In the genomic region with DNA sequence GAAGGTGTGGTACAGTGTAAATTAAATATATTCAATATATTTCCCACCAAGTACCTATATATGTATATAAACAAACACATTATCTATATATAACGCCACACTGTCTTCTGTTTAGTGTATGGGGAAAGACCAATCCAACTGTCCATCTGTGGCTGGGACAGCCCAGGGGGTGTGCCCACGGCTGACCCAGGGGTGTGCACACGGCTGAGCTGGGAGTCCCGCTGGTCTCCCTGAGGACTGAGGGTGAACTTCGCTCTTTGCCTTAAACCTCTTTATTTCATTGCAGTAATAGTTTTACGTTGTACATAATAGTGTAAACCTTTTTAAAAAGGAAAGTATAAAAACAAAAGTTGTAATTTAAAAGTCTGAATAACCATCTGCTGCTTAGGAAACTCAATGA, we compare ENCODE assay signal across 38 cellular contexts. TPM values are rescaled to one million over a fixed set of nuclear protein-coding genes. Genes with fewer than 3 reads are reported as not detected.
"Had no signal": no experiment of that assay in that cellular context is flagged by ENCODE, and none has a peak within 500 bp of the region (broad histone marks: within the 10 kb centered on the region; RNA-seq: fewer than 3 reads in every experiment).

No MANE protein-coding gene starts in this region.

- H3K27ac Mint-ChIP-seq: activated CD4-positive, alpha-beta memory T cell treated with anti-CD3 and anti-CD28 coated beads for 36 hours; activated CD4-positive, alpha-beta T cell treated with anti-CD3 and anti-CD28 coated beads, Interleukin-2, amount 10 ng/mL, durations not matched to agents 24 days and 14 days; activated naive CD4-positive, alpha-beta T cell treated with anti-CD3 and anti-CD28 coated beads for 36 hours; activated naive CD8-positive, alpha-beta T cell treated with anti-CD3 and anti-CD28 coated beads for 36 hours; activated T-helper 1 cell treated with anti-CD3 and anti-CD28 coated beads, Interleukin-12 subunit alpha, Interleukin-12 subunit beta, Interleukin-2, Interleukin-4 antibody, amounts not matched to agents 30 ng/mL and 10 ng/mL and 1 ng/mL, durations not matched to agents 14 hours and 24 hours and 36 hours; immature natural killer cell; mesothelial cell of epicardium; nephron progenitor cell; stimulated activated naive B cell treated with anti-CD40 and anti-IgM and Interleukin-4, amounts not matched to agents 10 μg/mL and 1 μg/mL and 100 μg/mL, for 72 hours had no signal

- H3K4me2 ChIP-seq: smooth muscle cell had no signal

- H3K4me3 Mint-ChIP-seq: activated CD4-positive, alpha-beta memory T cell treated with anti-CD3 and anti-CD28 coated beads for 36 hours; activated CD4-positive, alpha-beta T cell treated with anti-CD3 and anti-CD28 coated beads, Interleukin-2, amount 10 ng/mL, durations not matched to agents 24 days and 14 days; activated naive CD4-positive, alpha-beta T cell treated with anti-CD3 and anti-CD28 coated beads for 36 hours; activated naive CD8-positive, alpha-beta T cell treated with anti-CD3 and anti-CD28 coated beads for 36 hours; activated T-helper 1 cell treated with anti-CD3 and anti-CD28 coated beads, Interleukin-12 subunit alpha, Interleukin-12 subunit beta, Interleukin-2, Interleukin-4 antibody, amounts not matched to agents 30 ng/mL and 10 ng/mL and 1 ng/mL, durations not matched to agents 14 hours and 24 hours and 36 hours; mesothelial cell of epicardium; nephron progenitor cell had no signal

- H3K4me1 ChIP-seq: foreskin keratinocyte, parathyroid adenoma had no signal

- ATAC-seq: activated CD4-positive, CD25-positive, alpha-beta regulatory T cell treated with anti-CD3 and anti-CD28 coated beads, Interleukin-2, amount 50 U/mL, for 24 hours; foreskin keratinocyte; heart left ventricle; psoas muscle; stimulated activated naive B cell treated with anti-CD40 and anti-IgM and Interleukin-4, amounts not matched to agents 10 μg/mL and 1 μg/mL and 100 μg/mL, for 72 hours; upper lobe of right lung had no signal

- H3K27ac ChIP-seq: adrenal gland, cardiac muscle cell, coronary artery, esophagus muscularis mucosa, foreskin keratinocyte, heart left ventricle, parathyroid adenoma, psoas muscle, suprapubic skin, tibial artery, upper lobe of right lung, WERI-Rb-1 had no signal

- H2AFZ ChIP-seq: parathyroid adenoma had no signal

- H3K79me2 ChIP-seq: parathyroid adenoma had no signal

- H3K4me3 ChIP-seq: adrenal gland, cardiac muscle cell, coronary artery, dorsolateral prefrontal cortex, esophagus muscularis mucosa, heart left ventricle, psoas muscle, smooth muscle cell, suprapubic skin, tibial artery, upper lobe of right lung had no signal

- H3K36me3 ChIP-seq: adrenal gland, cardiac muscle cell, esophagus muscularis mucosa, heart left ventricle, suprapubic skin, tibial artery, upper lobe of right lung, WERI-Rb-1 had no signal

- H3K9ac ChIP-seq: parathyroid adenoma had no signal

- H3K36me3 Mint-ChIP-seq: activated CD4-positive, alpha-beta memory T cell treated with anti-CD3 and anti-CD28 coated beads for 36 hours; brain; immature natural killer cell; mesothelial cell of epicardium had no signal

- H3K9me3 ChIP-seq: adrenal gland, esophagus muscularis mucosa, heart left ventricle, psoas muscle, suprapubic skin, tibial artery, upper lobe of right lung had no signal

- DNase-seq: activated CD4-positive, alpha-beta memory T cell treated with anti-CD3 and anti-CD28 coated beads for 36 hours; activated CD4-positive, alpha-beta T cell treated with anti-CD3 and anti-CD28 coated beads, Interleukin-2, amount 10 ng/mL, durations not matched to agents 24 days and 14 days; activated CD8-positive, alpha-beta memory T cell treated with anti-CD3 and anti-CD28 coated beads, Interleukin-2, amount 50 U/mL, for 4 hours; activated effector memory CD4-positive, alpha-beta T cell treated with anti-CD3 and anti-CD28 coated beads, Interleukin-2, amount 50 U/mL, for 16 hours; activated naive CD4-positive, alpha-beta T cell treated with anti-CD3 and anti-CD28 coated beads for 36 hours; activated naive CD8-positive, alpha-beta T cell treated with anti-CD3 and anti-CD28 coated beads for 36 hours; activated T-cell treated with anti-CD3 and anti-CD28 coated beads, Interleukin-2, amount 50 U/mL, for 1 hour; adrenal gland; effector memory CD4-positive, alpha-beta T cell; foreskin keratinocyte; heart left ventricle; hypothalamus; immature natural killer cell; naive B cell; nephron progenitor cell; nucleus accumbens; psoas muscle; stimulated activated CD4-positive, alpha-beta T cell treated with anti-CD3 and anti-CD28 coated beads, Interleukin-15, amount 100 ng/mL, for 24 hours; stimulated activated CD4-positive, alpha-beta T cell treated with anti-CD3 and anti-CD28 coated beads, Interleukin-2, amount 100 ng/mL, for 24 hours; stimulated activated naive B cell treated with anti-CD40 and anti-IgM and Interleukin-4, amounts not matched to agents 10 μg/mL and 1 μg/mL and 100 μg/mL, for 72 hours; T-helper 9 cell; tibial artery; upper lobe of right lung; WERI-Rb-1 had no signal

- H3K9me3 Mint-ChIP-seq: activated CD4-positive, alpha-beta memory T cell treated with anti-CD3 and anti-CD28 coated beads for 36 hours; activated CD4-positive, alpha-beta T cell treated with anti-CD3 and anti-CD28 coated beads, Interleukin-2, amount 10 ng/mL, durations not matched to agents 24 days and 14 days; activated naive CD4-positive, alpha-beta T cell treated with anti-CD3 and anti-CD28 coated beads for 36 hours; activated naive CD8-positive, alpha-beta T cell treated with anti-CD3 and anti-CD28 coated beads for 36 hours; activated T-helper 1 cell treated with anti-CD3 and anti-CD28 coated beads, Interleukin-12 subunit alpha, Interleukin-12 subunit beta, Interleukin-2, Interleukin-4 antibody, amounts not matched to agents 30 ng/mL and 10 ng/mL and 1 ng/mL, durations not matched to agents 14 hours and 24 hours and 36 hours; brain; mesothelial cell of epicardium; nephron progenitor cell had no signal

RNA-seq across cellular contexts. Expression of a gene that starts 6.3 kb away (rescaled TPM):
- total RNA-seq: activated CD4-positive, alpha-beta memory T cell treated with anti-CD3 and anti-CD28 coated beads for 36 hours; activated CD4-positive, alpha-beta T cell treated with anti-CD3 and anti-CD28 coated beads, Interleukin-2, amount 10 ng/mL, durations not matched to agents 24 days and 14 days; activated CD8-positive, alpha-beta memory T cell treated with anti-CD3 and anti-CD28 coated beads for 36 hours; activated naive CD4-positive, alpha-beta T cell treated with anti-CD3 and anti-CD28 coated beads for 36 hours; activated naive CD8-positive, alpha-beta T cell treated with anti-CD3 and anti-CD28 coated beads for 36 hours; activated T-helper 1 cell treated with anti-CD3 and anti-CD28 coated beads, Interleukin-12 subunit alpha, Interleukin-12 subunit beta, Interleukin-2, Interleukin-4 antibody, amounts not matched to agents 30 ng/mL and 10 ng/mL and 1 ng/mL, durations not matched to agents 14 hours and 24 hours and 36 hours; aorta; cardiac muscle cell; endothelial cell of umbilical vein; foreskin keratinocyte; mesothelial cell of epicardium; smooth muscle cell; upper lobe of right lung had no signal
- polyA plus RNA-seq: aorta, cardiac muscle cell, endothelial cell of umbilical vein, foreskin keratinocyte, immature natural killer cell, smooth muscle cell had no signal
